ENCODE assay signal across 9 cellular contexts in the genomic region with DNA sequence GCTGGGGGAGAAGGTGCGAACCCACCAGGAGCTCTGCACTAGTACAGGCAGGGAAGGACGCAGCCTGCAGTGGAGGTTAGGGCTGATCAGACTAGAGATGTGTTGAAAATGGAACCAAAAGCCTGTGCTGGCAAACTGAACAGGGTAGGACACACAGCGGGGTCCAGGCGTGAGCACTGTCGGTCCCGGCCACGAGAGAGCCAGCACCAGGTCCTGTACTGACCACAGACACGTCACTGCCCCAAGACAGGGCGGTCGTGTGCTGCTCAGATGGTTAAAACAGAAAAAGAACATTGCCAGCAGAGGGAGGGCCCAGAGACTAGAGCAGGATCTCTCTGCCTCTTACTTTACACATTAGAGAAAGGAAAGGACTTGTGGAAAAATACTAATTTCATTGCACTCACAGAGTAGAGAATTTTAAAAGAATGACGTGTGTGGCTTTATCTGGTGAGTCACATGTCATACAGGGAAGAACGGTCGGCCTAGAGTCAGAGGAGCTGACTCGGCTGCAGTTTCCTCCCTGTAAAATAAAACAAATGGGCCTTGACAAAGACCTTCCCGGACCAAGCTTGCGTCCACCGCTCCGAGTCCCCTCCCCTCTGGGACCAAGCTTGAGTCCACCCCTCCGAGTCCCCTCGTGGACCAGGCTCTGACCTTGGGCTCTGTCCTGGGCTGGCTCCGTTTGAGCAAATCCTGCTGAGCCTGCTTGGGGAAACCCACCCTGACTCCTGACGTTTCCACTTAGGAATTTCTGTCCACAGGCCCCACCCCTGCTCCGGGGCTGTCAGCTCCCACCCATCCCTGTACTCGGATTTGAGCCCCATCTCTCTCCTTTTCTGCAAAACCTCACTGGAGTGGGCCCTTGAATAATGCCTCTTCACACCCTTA. TPM values are rescaled to one million over a fixed set of nuclear protein-coding genes. Genes with fewer than 3 reads are reported as not detected.
DNase-seq lines count a peak whose midpoint lies in the region; ATAC-seq and TF ChIP-seq lines count a peak whose summit lies in the region.
"Had no signal": no experiment of that assay in that cellular context is flagged by ENCODE, and none has a peak within 500 bp of the region (broad histone marks: within the 10 kb centered on the region; RNA-seq: fewer than 3 reads in every experiment).

No MANE protein-coding gene starts in this region.

- peak; percentile 18 for DNase-seq in NOMO-1 treated with DMSO at 0.1 percent for 48 hours (lab: John Stamatoyannopoulos, UW; ENCODE audit: unreplicated experiment)
- DNase-seq in NOMO-1 treated with dmso at 0.1 percent for 144 hours (lab: John Stamatoyannopoulos, UW; ENCODE audit: unreplicated experiment) = no peak
- peak in 1 of 3 donors; percentile 65 for DNase-seq in Peyer's patch
- DNase-seq in dorsolateral prefrontal cortex = no peak
- peak; percentile 99 for DNase-seq in mesenchymal stem cell
- DNase-seq in tibial artery = peak; percentile 71 to 85
- DNase-seq in NCI-H146 (lab: John Stamatoyannopoulos, UW) = no peak

- H4K91ac ChIP-seq in mesenchymal stem cell (ENCODE audit: low read length) = peak overlapping the region; percentile 97

- H3K14ac ChIP-seq in mesenchymal stem cell (ENCODE audit: low read length in 2 of 2) = peak overlapping the region in 1 of 2 experiments; percentile 91

- H3K4me2 ChIP-seq in mesenchymal stem cell (ENCODE audit: low read length, poor library complexity, severe bottlenecking) = peak overlapping the region; percentile 87

- peak overlapping the region in 1 of 2 experiments; percentile 97 for H3K23ac ChIP-seq in mesenchymal stem cell (ENCODE audit: low read length in 2 of 2)

- WGBS in mesenchymal stem cell = 9% methylated on average over 23 of the region's 24 CpGs

- peaks cover 0 to 15% (median 0%) of the 10 kb centered on the region in 3 donors for H3K36me3 ChIP-seq in Peyer's patch
- H3K36me3 ChIP-seq in mesenchymal stem cell (ENCODE audit: control insufficient read depth in 1 of 2, insufficient read depth in 2 of 2, low read depth in 1 of 2, low read length in 2 of 2) = peaks cover 27 to 38% of the 10 kb centered on the region in 2 experiments
- H3K36me3 ChIP-seq in tibial artery = peaks cover 5 to 18% (median 5%) of the 10 kb centered on the region in 3 donors

- H3K18ac ChIP-seq in mesenchymal stem cell (ENCODE audit: low read depth in 1 of 2, low read length in 2 of 2) = peak overlapping the region; percentile 97 to 100

- H3K27ac ChIP-seq in Peyer's patch (peak overlapping the region; percentile 59 to 87 (median 72)), dorsolateral prefrontal cortex (peak overlapping the region in 58 of 59 donors; percentile 27 to 96 (median 86)), mesenchymal stem cell (ENCODE audit: low read length, poor library complexity, severe bottlenecking) (peak overlapping the region; percentile 100), tibial artery (peak overlapping the region; percentile 90 to 96)
- H3K27ac ChIP-seq: 22Rv1 had no signal

- no peak for TF ChIP-seq POLR2A in Peyer's patch (IDR thresholded peaks at IDR 0.05)

- H2BK12ac ChIP-seq in mesenchymal stem cell (ENCODE audit: low read length in 2 of 2) = peak overlapping the region; percentile 72 to 99

- peak overlapping the region; percentile 95 for H3K9ac ChIP-seq in mesenchymal stem cell (ENCODE audit: low read length)

- H3K4me1 ChIP-seq in Peyer's patch (peaks cover 0 to 5% (median 0%) of the 10 kb centered on the region in 4 donors), mesenchymal stem cell (ENCODE audit: control insufficient read depth, insufficient read depth, low read depth, low read length) (peaks cover 15% of the 10 kb centered on the region), tibial artery (peaks cover 0 to 23% (median 17%) of the 10 kb centered on the region in 4 donors)

- no peaks in the 10 kb centered on the region for H3K9me3 ChIP-seq in Peyer's patch
- H3K9me3 ChIP-seq in mesenchymal stem cell (ENCODE audit: control insufficient read depth, low read length) = no peaks in the 10 kb centered on the region
- no peaks in the 10 kb centered on the region for H3K9me3 ChIP-seq in tibial artery

- TF ChIP-seq CTCF in Peyer's patch (IDR thresholded peaks at IDR 0.05) (peak in 1 of 6 experiments; percentile 9), dorsolateral prefrontal cortex (IDR thresholded peaks at IDR 0.05 in 54 of 56, conservative IDR thresholded peaks at IDR 0.05 in 2 of 56; ENCODE audit: low read depth in 1 of 56, partially characterized antibody in 56 of 56) (peak in 6 of 56 donors; percentile 5 to 30 (median 10)), tibial artery (IDR thresholded peaks at IDR 0.05) (peak; percentile 20 to 25)

- peak overlapping the region; percentile 96 for H2BK5ac ChIP-seq in mesenchymal stem cell (ENCODE audit: low read depth, low read length, poor library complexity, severe bottlenecking)

- peaks cover 11% of the 10 kb centered on the region for H3K79me1 ChIP-seq in mesenchymal stem cell (replicated peaks; ENCODE audit: low read length, poor library complexity, severe bottlenecking)

- no peak for ATAC-seq in GM18868 (IDR thresholded peaks at IDR 0.05; ENCODE audit: unreplicated experiment)

- H3K4me3 ChIP-seq in Peyer's patch (peak overlapping the region; percentile 10 to 36 (median 14)), dorsolateral prefrontal cortex (peak overlapping the region in 46 of 59 donors; percentile 0 to 54 (median 27)), mesenchymal stem cell (ENCODE audit: insufficient read depth in 1 of 2, low read depth in 1 of 2, low read length in 2 of 2) (peak overlapping the region; percentile 51 to 68), tibial artery (peak overlapping the region; percentile 51 to 56)

- no peaks in the 10 kb centered on the region for H3K27me3 ChIP-seq in Peyer's patch
- H3K27me3 ChIP-seq in dorsolateral prefrontal cortex = no peaks in the 10 kb centered on the region
- H3K27me3 ChIP-seq in mesenchymal stem cell (ENCODE audit: control insufficient read depth in 1 of 2, insufficient read depth in 1 of 2, low read length in 2 of 2) = no peaks in the 10 kb centered on the region
- no peaks in the 10 kb centered on the region for H3K27me3 ChIP-seq in tibial artery

- H2BK120ac ChIP-seq in mesenchymal stem cell (ENCODE audit: low read depth, low read length) = peak overlapping the region; percentile 91

- peak overlapping the region; percentile 93 to 98 for H3K4ac ChIP-seq in mesenchymal stem cell (ENCODE audit: low read depth in 1 of 2, low read length in 2 of 2)

- H2AFZ ChIP-seq in mesenchymal stem cell (ENCODE audit: low read depth, low read length) = peak overlapping the region; percentile 77

- H2AK5ac ChIP-seq in mesenchymal stem cell (ENCODE audit: low read length, severe bottlenecking) = peak overlapping the region; percentile 80

- H4K8ac ChIP-seq in mesenchymal stem cell (ENCODE audit: low read length) = peak overlapping the region; percentile 98

- intact Hi-C loops in dorsolateral prefrontal cortex (cut with DNase I) = no loop called here
- intact Hi-C loops in tibial artery (cut with DNase I; ENCODE audit: low total_unique reads) = loop anchor here (1.0 kb wide), 1 partner anchor 18 kb away; no protein-coding TSS in a partner anchor

- H2BK15ac ChIP-seq in mesenchymal stem cell (ENCODE audit: low read depth, poor library complexity, severe bottlenecking) = peak overlapping the region; percentile 38

RNA-seq across cellular contexts. Expression of a gene that starts 16.7 kb away (rescaled TPM):
- 100 to 1,000 TPM in 1 of 4 donors, 10 to 100 TPM in 3; 43.7 to 207 (median 71.0) TPM for total RNA-seq in Peyer's patch
- total RNA-seq in dorsolateral prefrontal cortex = 10 to 100 TPM; 18.6 to 47.4 (median 29.0) TPM
- polyA plus RNA-seq in mesenchymal stem cell (2013, experiment 1 of 2) = 59.5 TPM
- polyA plus RNA-seq in mesenchymal stem cell (2013, experiment 2 of 2) = 60.1 TPM

RNA-seq across cellular contexts. Expression of a gene that starts 22.1 kb away (rescaled TPM):
- total RNA-seq in Peyer's patch (10 to 100 TPM in 3 of 4 donors, 1 to 10 TPM in 1; 8.2 to 42.9 (median 14.8) TPM), dorsolateral prefrontal cortex (10 to 100 TPM; 11.4 to 33.7 (median 23.1) TPM)
- 28.0 TPM for polyA plus RNA-seq in mesenchymal stem cell (2013, experiment 1 of 2)
- 28.9 TPM for polyA plus RNA-seq in mesenchymal stem cell (2013, experiment 2 of 2)

RNA-seq across cellular contexts. Expression of a gene that starts 39.0 kb away (rescaled TPM):
- 1,000 to 10,000 TPM in 3 of 4 donors, 100 to 1,000 TPM in 1; 855 to 2,886 (median 1,081) TPM for total RNA-seq in Peyer's patch
- 100 to 1,000 TPM; 295 to 533 (median 396) TPM for total RNA-seq in dorsolateral prefrontal cortex
- polyA plus RNA-seq in mesenchymal stem cell (2013, experiment 1 of 2) = 4,758 TPM
- polyA plus RNA-seq in mesenchymal stem cell (2013, experiment 2 of 2) = 4,603 TPM

RNA-seq across cellular contexts. Expression of a gene that starts 58.9 kb away (rescaled TPM):
- 1 to 10 TPM in 2 of 4 donors, under 1 TPM in 1, not detected in 1; 0.70 to 5.8 (median 1.1) TPM for total RNA-seq in Peyer's patch
- 1 to 10 TPM in 100 of 120 experiments, under 1 TPM in 15, not detected in 5; 0.49 to 9.5 (median 1.8) TPM for total RNA-seq in dorsolateral prefrontal cortex
- polyA plus RNA-seq in mesenchymal stem cell (2013, experiment 1 of 2) = 54.5 TPM
- polyA plus RNA-seq in mesenchymal stem cell (2013, experiment 2 of 2) = 53.6 TPM

Comparison
In these comparisons a context has a peak if more than half of its experiments do, and no peak if none do; other contexts are left out.
1. DNase-seq: peak in NOMO-1 treated with DMSO at 0.1 percent for 48 hours (single experiment), mesenchymal stem cell (single experiment) and tibial artery (2 of 2); none in NOMO-1 treated with dmso at 0.1 percent for 144 hours (single experiment), dorsolateral prefrontal cortex (0 of 10) and NCI-H146 (single experiment).
2. Peak in every context shown above with its lines, with median percentiles within 50 percentile points of each other: H3K27ac ChIP-seq and H3K4me3 ChIP-seq.